Comparison of ENCODE assay signal across 26 cellular contexts in the genomic region with DNA sequence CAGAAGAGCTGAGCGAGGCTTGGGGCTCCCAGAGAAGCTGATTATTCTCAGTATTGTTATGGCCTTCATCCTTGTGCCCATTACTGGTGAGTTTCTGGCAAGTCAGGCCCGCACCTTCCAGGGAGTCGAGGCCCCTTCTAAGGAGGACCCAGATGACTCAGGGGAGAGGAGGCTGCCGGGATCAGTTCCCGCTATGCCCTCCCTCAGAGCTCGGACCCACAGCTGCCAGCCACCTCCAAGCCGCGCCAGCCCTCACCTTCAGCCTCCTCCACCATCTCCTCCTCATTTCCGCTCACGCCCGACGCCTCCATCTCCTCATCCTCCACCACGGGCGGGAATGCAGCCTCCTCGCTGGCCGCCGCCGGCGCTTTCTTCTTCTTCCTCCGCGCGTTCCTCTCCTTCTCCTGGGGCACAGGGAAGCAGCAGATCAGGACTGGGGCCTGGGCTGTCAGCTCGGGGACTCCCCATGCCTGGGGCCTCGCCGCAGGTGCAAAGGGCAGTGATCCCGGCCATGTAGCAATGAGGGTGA.
DNase-seq lines count a peak whose midpoint lies in the region; ATAC-seq, FAIRE-seq and TF ChIP-seq lines count a peak whose summit lies in the region.
"Had no signal": no experiment of that assay in that cellular context is flagged by ENCODE, and none has a peak within 500 bp of the region (broad histone marks: within the 10 kb centered on the region; RNA-seq: fewer than 3 reads in every experiment).

No MANE protein-coding gene starts in this region.

- no peaks in the 10 kb centered on the region for H3K79me2 ChIP-seq in K562 (ENCODE audit: control insufficient read depth, insufficient read depth, low read length)

- no peak for TF ChIP-seq POLR2A in K562 (conservative IDR thresholded peaks at IDR 0.05)
- TF ChIP-seq POLR2A in upper lobe of left lung (IDR thresholded peaks at IDR 0.05): no peak
- no peak for TF ChIP-seq POLR2A in prostate gland (IDR thresholded peaks at IDR 0.05)

- BruUV-seq in K562 (replicated peaks; lab: Mats Ljungman, UMichigan): no TSS peak

- POLR2A ChIA-PET in K562 (lab: Yijun Ruan, JAX): no interaction called here

- DNase-seq in left ventricle myocardium inferior (no peak), Right ventricle myocardium superior (no peak), K562 (ENCODE audit: extremely low read depth in 1 of 4, low spot score in 3 of 4) (no peak), omental fat pad (ENCODE audit: low spot score) (no peak), upper lobe of left lung (peak in 1 of 2 donors; percentile 79), HTR-8/SVneo (ENCODE audit: insufficient read length, low spot score) (no peak), prostate gland (ENCODE audit: low spot score) (no peak)
- no peak for DNase-seq in activated CD8-positive, alpha-beta memory T cell treated with anti-CD3 and anti-CD28 coated beads, Interleukin-2, amount 50 U/mL, for 48 hours
- DNase-seq: ACHN; activated CD8-positive, alpha-beta memory T cell treated with anti-CD3 and anti-CD28 coated beads for 24 hours; activated naive CD4-positive, alpha-beta T cell treated with Interleukin-2 at 50 U/mL for 16 hours; activated T-cell treated with anti-CD3 and anti-CD28 coated beads, Interleukin-2, amount 50 U/mL, for 4 hours; amygdala; DMS79; GF-D8; NCI-H1105; NCI-H2081; PC-9; SJCRH30; small intestine; stimulated activated CD4-positive, alpha-beta T cell treated with anti-CD3 and anti-CD28 coated beads, Interleukin-1b, Interleukin-23, amount 100 ng/mL, for 48 hours had no signal

- ATAC-seq in Right ventricle myocardium superior (ENCODE audit: poor library complexity): no peak
- no peak for ATAC-seq in K562
- peak; percentile 9 for ATAC-seq in omental fat pad (ENCODE audit: low FRiP score)
- ATAC-seq in upper lobe of left lung (ENCODE audit: low FRiP score in 2 of 2): no peak
- ATAC-seq: activated T-cell treated with anti-CD3 and anti-CD28 coated beads, Interleukin-2, amount 50 U/mL, for 4 hours had no signal

- no peak for TF ChIP-seq RAD21 in K562 (CRISPR knock-in tag; conservative IDR thresholded peaks at IDR 0.05 in 1 of 2, IDR thresholded peaks at IDR 0.05 in 1 of 2)

- peaks cover 66% of the 10 kb centered on the region for H3K36me3 ChIP-seq in left ventricle myocardium inferior
- H3K36me3 ChIP-seq in K562 (ENCODE audit: control insufficient read depth, insufficient read depth, low read length): peaks cover 27% of the 10 kb centered on the region; the same call in 1 of the 3 replicates
- H3K36me3 ChIP-seq in upper lobe of left lung: peaks cover 4 to 81% (median 61%) of the 10 kb centered on the region in 4 donors
- H3K36me3 ChIP-seq in prostate gland: peaks cover 5 to 6% of the 10 kb centered on the region in 2 donors

- WGBS in K562 (ENCODE audit: insufficient coverage, low coverage, missing lambda C conversion rate): 93% methylated on average over 19 of the region's 26 CpGs
- 96 to 97% methylated on average over 26 of the region's 26 CpGs for WGBS in upper lobe of left lung, 2 donors
- 92% methylated on average over 26 of the region's 26 CpGs for WGBS in prostate gland

- H3K9me3 ChIP-seq in left ventricle myocardium inferior (replicated peaks): no peaks in the 10 kb centered on the region
- no peaks in the 10 kb centered on the region for H3K9me3 ChIP-seq in K562 (replicated peaks; ENCODE audit: control insufficient read depth, insufficient read depth, low read depth, low read length)
- no peaks in the 10 kb centered on the region for H3K9me3 ChIP-seq in upper lobe of left lung
- no peaks in the 10 kb centered on the region for H3K9me3 ChIP-seq in prostate gland
- H3K9me3 ChIP-seq: BLaER1, SJCRH30, suprapubic skin, vagina had no signal

- no peak overlapping the region for H3K4me2 ChIP-seq in K562 (ENCODE audit: insufficient read depth, low read length)
- H3K4me2 ChIP-seq: PC-9 had no signal

- no peak overlapping the region for H3K4me3 ChIP-seq in left ventricle myocardium inferior
- no peak overlapping the region for H3K4me3 ChIP-seq in K562
- H3K4me3 ChIP-seq in upper lobe of left lung: no peak overlapping the region
- no peak overlapping the region for H3K4me3 ChIP-seq in prostate gland
- H3K4me3 ChIP-seq: BLaER1, lung, PC-9, SJCRH30, suprapubic skin, vagina had no signal

- TF ChIP-seq EP300 in K562 (IDR thresholded peaks at IDR 0.05; ENCODE audit: low read length): no peak
- TF ChIP-seq EP300 in upper lobe of left lung (IDR thresholded peaks at IDR 0.05): no peak

- CTCF ChIA-PET in K562 (lab: Yijun Ruan, JAX; ENCODE audit: low intra/inter-chr PET ratio): no interaction called here

- H2AFZ ChIP-seq in K562 (ENCODE audit: low read depth, low read length): no peak overlapping the region
- H2AFZ ChIP-seq: PC-9 had no signal

- in situ Hi-C loops in K562 (cut with MboI): no loop called here

- H4K20me1 ChIP-seq in K562 (replicated peaks; ENCODE audit: control insufficient read depth, insufficient read depth, low read length): peaks cover 5% of the 10 kb centered on the region

- H3K27me3 ChIP-seq in left ventricle myocardium inferior (ENCODE audit: low read depth) (no peaks in the 10 kb centered on the region), K562 (ENCODE audit: control insufficient read depth in 2 of 2, insufficient read depth in 2 of 2, low read length in 2 of 2) (no peaks in the 10 kb centered on the region), upper lobe of left lung (no peaks in the 10 kb centered on the region), prostate gland (replicated peaks; ENCODE audit: insufficient read depth) (no peaks in the 10 kb centered on the region)
- H3K27me3 ChIP-seq: BLaER1, SJCRH30, suprapubic skin, vagina had no signal

- H3K27ac ChIP-seq in left ventricle myocardium inferior (replicated peaks) (peak overlapping the region; percentile 98), K562 (ENCODE audit: extremely low read depth, low read depth, low read length) (no peak overlapping the region), upper lobe of left lung (peak overlapping the region in 3 of 4 donors; percentile 88 to 89 (median 89)), prostate gland (no peak overlapping the region)
- H3K27ac ChIP-seq: BLaER1, PC-9, SJCRH30, suprapubic skin had no signal

- no peak overlapping the region for H3K9ac ChIP-seq in K562 (ENCODE audit: insufficient read depth in 1 of 2, low read depth in 2 of 2, low read length in 2 of 2)
- H3K9ac ChIP-seq: BLaER1 had no signal

- H3K9me1 ChIP-seq in K562 (ENCODE audit: control insufficient read depth, insufficient read depth, low read length): no peaks in the 10 kb centered on the region

- peaks cover 61% of the 10 kb centered on the region for H3K4me1 ChIP-seq in left ventricle myocardium inferior
- H3K4me1 ChIP-seq in K562 (replicated peaks in 1 of 2; ENCODE audit: control insufficient read depth in 2 of 2, insufficient read depth in 2 of 2, low read length in 2 of 2): peaks cover 0 to 3% of the 10 kb centered on the region in 2 experiments; a peak in 1 of 5 replicates
- peaks cover 40 to 48% (median 46%) of the 10 kb centered on the region in 4 donors for H3K4me1 ChIP-seq in upper lobe of left lung
- peaks cover 36% of the 10 kb centered on the region for H3K4me1 ChIP-seq in prostate gland (replicated peaks)
- H3K4me1 ChIP-seq: SJCRH30 had no signal

- intact Hi-C loops in left ventricle myocardium inferior (cut with micrococcal nuclease) (no loop called here), Right ventricle myocardium superior (cut with DNase I) (no loop called here), K562 (cut with micrococcal nuclease) (no loop called here), prostate gland (cut with DNase I) (no loop called here)

- no peak for FAIRE-seq in K562 (lab: Jason Lieb, UNC)
- no peak for FAIRE-seq in HTR-8/SVneo (lab: Jason Lieb, UNC)
- FAIRE-seq: H54, small intestine had no signal

- TF ChIP-seq CTCF in left ventricle myocardium inferior (IDR thresholded peaks at IDR 0.05; ENCODE audit: borderline replicate concordance) (no peak), K562 (IDR thresholded peaks at IDR 0.05 in 2 of 3, conservative IDR thresholded peaks at IDR 0.05 in 1 of 3; ENCODE audit: insufficient read depth in 2 of 3, low read depth in 1 of 3, low read length in 3 of 3) (no peak), omental fat pad (IDR thresholded peaks at IDR 0.05) (no peak), upper lobe of left lung (IDR thresholded peaks at IDR 0.05) (no peak), prostate gland (IDR thresholded peaks at IDR 0.05) (no peak)

TF ChIP-seq in K562, 482 proteins besides CTCF, POLR2A, EP300 and RAD21 (continues in another document):
- TF ChIP-seq, protein P1, sequence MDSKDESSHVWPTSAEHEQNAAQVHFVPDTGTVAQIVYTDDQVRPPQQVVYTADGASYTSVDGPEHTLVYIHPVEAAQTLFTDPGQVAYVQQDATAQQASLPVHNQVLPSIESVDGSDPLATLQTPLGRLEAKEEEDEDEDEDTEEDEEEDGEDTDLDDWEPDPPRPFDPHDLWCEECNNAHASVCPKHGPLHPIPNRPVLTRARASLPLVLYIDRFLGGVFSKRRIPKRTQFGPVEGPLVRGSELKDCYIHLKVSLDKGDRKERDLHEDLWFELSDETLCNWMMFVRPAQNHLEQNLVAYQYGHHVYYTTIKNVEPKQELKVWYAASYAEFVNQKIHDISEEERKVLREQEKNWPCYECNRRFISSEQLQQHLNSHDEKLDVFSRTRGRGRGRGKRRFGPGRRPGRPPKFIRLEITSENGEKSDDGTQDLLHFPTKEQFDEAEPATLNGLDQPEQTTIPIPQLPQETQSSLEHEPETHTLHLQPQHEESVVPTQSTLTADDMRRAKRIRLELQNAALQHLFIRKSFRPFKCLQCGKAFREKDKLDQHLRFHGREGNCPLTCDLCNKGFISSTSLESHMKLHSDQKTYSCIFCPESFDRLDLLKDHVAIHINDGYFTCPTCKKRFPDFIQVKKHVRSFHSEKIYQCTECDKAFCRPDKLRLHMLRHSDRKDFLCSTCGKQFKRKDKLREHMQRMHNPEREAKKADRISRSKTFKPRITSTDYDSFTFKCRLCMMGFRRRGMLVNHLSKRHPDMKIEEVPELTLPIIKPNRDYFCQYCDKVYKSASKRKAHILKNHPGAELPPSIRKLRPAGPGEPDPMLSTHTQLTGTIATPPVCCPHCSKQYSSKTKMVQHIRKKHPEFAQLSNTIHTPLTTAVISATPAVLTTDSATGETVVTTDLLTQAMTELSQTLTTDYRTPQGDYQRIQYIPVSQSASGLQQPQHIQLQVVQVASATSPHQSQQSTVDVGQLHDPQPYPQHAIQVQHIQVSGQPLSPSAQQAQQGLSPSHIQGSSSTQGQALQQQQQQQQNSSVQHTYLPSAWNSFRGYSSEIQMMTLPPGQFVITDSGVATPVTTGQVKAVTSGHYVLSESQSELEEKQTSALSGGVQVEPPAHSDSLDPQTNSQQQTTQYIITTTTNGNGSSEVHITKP (IDR thresholded peaks at IDR 0.05; ENCODE audit: partially characterized antibody): no peak

Comparison
In these comparisons a context has a peak if more than half of its experiments do, and no peak if none do; other contexts are left out.
1. H3K27ac ChIP-seq: peak in left ventricle myocardium inferior (single experiment) and upper lobe of left lung (3 of 4); none in K562 (single experiment) and prostate gland (0 of 2).